In the genomic region with DNA sequence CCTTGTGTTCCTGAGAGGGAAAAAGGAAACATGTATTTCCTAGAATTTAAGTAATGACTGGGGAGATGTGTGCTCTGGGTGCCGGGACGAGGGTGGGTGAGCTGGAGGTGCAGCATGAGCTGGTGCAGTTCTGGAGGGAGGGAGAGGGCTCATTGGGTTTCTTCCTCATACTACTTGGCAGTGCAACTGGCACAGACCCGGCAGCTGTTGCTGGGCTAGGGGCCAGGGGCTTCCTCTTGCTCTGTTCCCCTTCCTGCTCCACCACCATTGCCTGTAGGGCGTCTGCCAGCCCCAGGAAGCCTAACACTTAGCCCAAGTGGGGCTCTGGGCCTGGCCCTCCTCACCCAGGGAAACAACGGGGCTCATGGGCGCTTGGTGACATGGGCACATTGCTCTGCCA, we compare ENCODE assay signal across 27 cellular contexts. TPM values are rescaled to one million over a fixed set of nuclear protein-coding genes. Genes with fewer than 3 reads are reported as not detected.
"Had no signal": no experiment of that assay in that cellular context is flagged by ENCODE, and none has a peak within 500 bp of the region (broad histone marks: within the 10 kb centered on the region; RNA-seq: fewer than 3 reads in every experiment).

No MANE protein-coding gene starts in this region.

- H3K4me3 ChIP-seq: lung, testis, uterus had no signal

- H3K27me3 ChIP-seq: testis, uterus had no signal

- ATAC-seq: activated CD8-positive, alpha-beta memory T cell treated with anti-CD3 and anti-CD28 coated beads, Interleukin-2, amount 10 ng/mL, durations not matched to agents 7 days and 5 days; activated CD8-positive, alpha-beta T cell treated with anti-CD3 and anti-CD28 coated beads for 36 hours; activated naive CD8-positive, alpha-beta T cell treated with anti-CD3 and anti-CD28 coated beads, Interleukin-2, amount 50 U/mL, for 24 hours; left lobe of liver; naive thymus-derived CD4-positive, alpha-beta T cell; sciatic nerve; stimulated activated naive B cell treated with anti-CD40 and anti-IgM and Interleukin-4, amounts not matched to agents 10 μg/mL and 1 μg/mL and 100 μg/mL, for 72 hours had no signal

- H3K27ac ChIP-seq: brain microvascular endothelial cell, testis, uterus, WERI-Rb-1 had no signal

- DNase-seq: activated CD4-positive, alpha-beta T cell treated with anti-CD3 and anti-CD28 coated beads, Interleukin-2, amount 10 ng/mL, durations not matched to agents 7 days and 5 days; activated CD4-positive, CD25-positive, alpha-beta regulatory T cell treated with anti-CD3 and anti-CD28 coated beads, Interleukin-2, amount 50 U/mL, for 72 hours; activated CD8-positive, alpha-beta memory T cell treated with anti-CD3 and anti-CD28 coated beads, Interleukin-2, amount 10 ng/mL, durations not matched to agents 7 days and 5 days; activated CD8-positive, alpha-beta T cell treated with anti-CD3 and anti-CD28 coated beads for 36 hours; activated effector memory CD4-positive, alpha-beta T cell treated with anti-CD3 and anti-CD28 coated beads, Interleukin-2, amount 50 U/mL, for 16 hours; activated naive CD4-positive, alpha-beta T cell treated with anti-CD3 and anti-CD28 coated beads, Interleukin-2, amount 10 ng/mL, durations not matched to agents 7 days and 5 days; activated naive CD8-positive, alpha-beta T cell treated with anti-CD3 and anti-CD28 coated beads, Interleukin-2, amount 50 U/mL, for 24 hours; activated T-cell treated with anti-CD3 and anti-CD28 coated beads for 4 hours; brain microvascular endothelial cell; caudate nucleus; dermis blood vessel endothelial cell; effector CD8-positive, alpha-beta T cell; erythroblast; foreskin fibroblast; kidney; naive thymus-derived CD4-positive, alpha-beta T cell; small intestine; stimulated activated CD4-positive, alpha-beta T cell treated with anti-CD3 and anti-CD28 coated beads, Interleukin-2, amount 100 ng/mL, for 48 hours; stimulated activated CD8-positive, alpha-beta memory T cell treated with anti-CD3 and anti-CD28 coated beads, Interleukin-4, amount 100 ng/mL, for 48 hours; stimulated activated naive B cell treated with anti-CD40 and anti-IgM and Interleukin-4, amounts not matched to agents 10 μg/mL and 1 μg/mL and 100 μg/mL, for 72 hours; testis; trophoblast cell; uterus; WERI-Rb-1 had no signal

- H3K36me3 ChIP-seq: brain microvascular endothelial cell, uterus, WERI-Rb-1 had no signal

- H3K9me3 ChIP-seq: testis, uterus had no signal

- H3K4me1 ChIP-seq: testis, uterus had no signal

RNA-seq across cellular contexts. Expression of a gene that starts 5.9 kb away (rescaled TPM):
- polyA plus RNA-seq: naive thymus-derived CD4-positive, alpha-beta T cell had no signal
